ENCODE assay signal across 1 cellular context in the genomic region with DNA sequence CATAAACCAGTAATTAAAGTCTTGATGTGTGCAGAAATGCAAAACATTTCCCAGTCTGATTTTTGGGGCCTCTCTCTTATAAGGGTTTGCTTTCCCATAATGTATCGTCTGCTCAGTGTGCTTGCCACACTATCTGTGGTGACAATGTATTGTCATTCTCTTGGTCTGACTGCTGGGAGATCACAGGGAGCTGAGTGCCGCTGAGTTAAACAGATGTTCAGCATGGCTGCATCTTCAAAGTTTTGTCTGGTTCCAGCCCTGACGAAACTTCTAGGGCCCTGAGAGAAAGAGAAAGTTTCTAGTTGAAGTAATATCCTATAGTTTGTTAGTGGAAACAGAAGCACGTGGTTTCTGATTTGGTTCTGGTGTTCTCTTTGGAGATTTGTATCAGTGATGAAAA.
TF ChIP-seq lines count a peak whose summit lies in the region.

No MANE protein-coding gene starts in this region.

TF ChIP-seq in GM12878, 131 proteins besides CTCF, POLR2A, EP300 and RAD21:
- TF ChIP-seq RUNX3 (IDR thresholded peaks at IDR 0.05; ENCODE audit: low read length), result 0 out of 2 replicates have a peak, but pooled peaks have one; percentile 44
- TF ChIP-seq ZNF384 (IDR thresholded peaks at IDR 0.05; ENCODE audit: borderline replicate concordance, low read depth, low read length), result no peak
- peak; percentile 49; the same call in 1 of the 2 replicates for TF ChIP-seq PAX5 (IDR thresholded peaks at IDR 0.05; ENCODE audit: borderline replicate concordance, low read depth, low read length)
